In the genomic region with DNA sequence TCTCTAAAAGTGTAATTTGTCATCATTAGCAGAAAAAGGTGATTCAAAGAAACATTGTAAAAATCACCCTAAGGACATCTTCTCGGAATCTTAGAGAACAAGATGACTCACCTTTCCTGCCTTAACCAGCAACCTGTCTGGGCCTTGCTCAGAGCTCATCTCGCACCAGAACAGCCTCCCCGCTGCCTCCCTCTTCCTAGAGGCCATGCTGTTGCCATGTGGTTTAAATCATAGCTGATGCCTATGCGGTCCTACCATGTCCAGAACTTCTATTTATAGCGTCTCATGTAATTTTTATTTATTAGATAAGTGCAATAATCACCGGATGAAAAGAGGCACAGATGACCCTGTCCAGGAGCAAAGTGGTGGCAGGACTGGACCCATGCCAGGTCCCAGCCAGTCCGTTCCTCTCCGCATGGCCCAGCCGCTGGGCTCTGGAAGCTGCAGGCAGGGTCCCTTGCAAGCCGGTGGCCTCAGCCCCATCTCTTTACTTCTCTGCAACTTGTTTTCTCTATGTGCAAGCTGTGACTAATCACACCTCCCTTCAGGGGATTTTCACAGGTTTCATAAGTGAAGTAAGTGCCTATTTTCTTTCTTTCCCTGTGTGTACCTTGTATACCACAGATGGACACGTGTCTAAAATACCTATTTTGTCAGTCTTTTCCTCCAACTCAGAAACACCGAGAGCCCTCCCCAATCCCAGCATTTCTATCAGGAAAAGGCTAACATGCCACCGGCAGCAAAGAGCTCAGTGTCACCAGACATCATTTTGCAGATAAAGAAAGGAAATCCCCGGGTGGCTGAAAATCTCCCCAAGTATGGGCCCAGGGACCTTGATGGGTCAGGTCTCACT, we compare ENCODE assay signal across 9 cellular contexts. TPM values are rescaled to one million over a fixed set of nuclear protein-coding genes. Genes with fewer than 3 reads are reported as not detected.
DNase-seq lines count a peak whose midpoint lies in the region; ATAC-seq and TF ChIP-seq lines count a peak whose summit lies in the region.
"Had no signal": no experiment of that assay in that cellular context is flagged by ENCODE, and none has a peak within 500 bp of the region (broad histone marks: within the 10 kb centered on the region; RNA-seq: fewer than 3 reads in every experiment).

No MANE protein-coding gene starts in this region.

- intact Hi-C loops in Panc1 (cut with micrococcal nuclease; ENCODE audit: unreplicated experiment), result no loop called here
- intact Hi-C loops in cardiac septum (cut with DNase I), result loop anchor here (5.0 kb wide), 1 partner anchor 136 kb away; no protein-coding TSS in a partner anchor

- BruUV-seq in Panc1 (replicated peaks; lab: Mats Ljungman, UMichigan), result no TSS peak

- peaks cover 54% of the 10 kb centered on the region for H3K4me1 ChIP-seq in Panc1 (ENCODE audit: control insufficient read depth, insufficient read depth, low read length)

- H3K27me3 ChIP-seq in Panc1 (ENCODE audit: control insufficient read depth, insufficient read depth, low read length), result no peaks in the 10 kb centered on the region

- POLR2A ChIA-PET in Panc1 (lab: Charles Lee), result interaction anchor here (0.6 kb wide), 1 partner anchor 19 kb away, joined by 12 read pairs; no protein-coding TSS in a partner anchor

- no peaks in the 10 kb centered on the region for H3K9me3 ChIP-seq in Panc1 (ENCODE audit: control insufficient read depth, insufficient read depth, low read depth, low read length)

- CTCF ChIA-PET in Panc1 (lab: Charles Lee), result no interaction called here

- in situ Hi-C loops in Panc1 (cut with HindIII; ENCODE audit: low pct_unique_long_range_greater_than_20kb, low sequenced_read_pairs), result no loop called here

- DNase-seq in GM12864 (ENCODE audit: low read depth), result peak; percentile 70
- DNase-seq in Panc1 (ENCODE audit: low read depth, low spot score), result peak; percentile 53
- DNase-seq in astrocyte of the hippocampus (ENCODE audit: low read depth, low spot score), result peak; percentile 39
- peak; percentile 57 to 77 for DNase-seq in stimulated activated CD4-positive, alpha-beta T cell treated with anti-CD3 and anti-CD28 coated beads, Interleukin-4, amount 100 ng/mL, for 4 hours
- DNase-seq in iPS-NIHi7 (ENCODE audit: extremely low spot score), result no peak
- DNase-seq in cardiac septum (ENCODE audit: low spot score), result no peak
- no peak for DNase-seq in mesenteric fat pad (ENCODE audit: low spot score)

- TF ChIP-seq CTCF in GM12864 (IDR thresholded peaks at IDR 0.05; ENCODE audit: low read depth, low read length, missing control alignments) (no peak), Panc1 (IDR thresholded peaks at IDR 0.05) (no peak)

- H3K4me3 ChIP-seq in GM12864 (ENCODE audit: low read depth, low read length) (no peak overlapping the region), Panc1 (ENCODE audit: low read depth in 2 of 2, low read length in 2 of 2) (no peak overlapping the region)
- H3K4me3 ChIP-seq: cardiac muscle cell had no signal

- H3K36me3 ChIP-seq in Panc1 (ENCODE audit: control insufficient read depth, insufficient read depth, low read length), result no peaks in the 10 kb centered on the region
- H3K36me3 ChIP-seq: cardiac muscle cell had no signal

- ATAC-seq in GM21825 (IDR thresholded peaks at IDR 0.05; ENCODE audit: unreplicated experiment) (peak; percentile 74), Panc1 (peak; percentile 54)

- H3K27ac ChIP-seq in Panc1 (ENCODE audit: low read length), result peak overlapping the region; percentile 88
- H3K27ac ChIP-seq: cardiac muscle cell had no signal

RNA-seq across cellular contexts. Expression of a gene that starts 27.1 kb away (rescaled TPM):
- total RNA-seq in Panc1 (2021; ENCODE audit: unreplicated experiment) (177 TPM), cardiac septum (83.1 TPM), mesenteric fat pad (474 TPM)
- 108 TPM for polyA plus RNA-seq in Panc1 (2012; ENCODE audit: insufficient read length)

Comparison
In these comparisons a context has a peak if more than half of its experiments do, and no peak if none do; other contexts are left out.
1. DNase-seq: peak in GM12864 (single experiment), Panc1 (single experiment), astrocyte of the hippocampus (single experiment) and stimulated activated CD4-positive, alpha-beta T cell treated with anti-CD3 and anti-CD28 coated beads, Interleukin-4, amount 100 ng/mL, for 4 hours (2 of 2); none in iPS-NIHi7 (single experiment), cardiac septum (single experiment) and mesenteric fat pad (single experiment).